19 cellular contexts compared by ENCODE assay signal in the genomic region with DNA sequence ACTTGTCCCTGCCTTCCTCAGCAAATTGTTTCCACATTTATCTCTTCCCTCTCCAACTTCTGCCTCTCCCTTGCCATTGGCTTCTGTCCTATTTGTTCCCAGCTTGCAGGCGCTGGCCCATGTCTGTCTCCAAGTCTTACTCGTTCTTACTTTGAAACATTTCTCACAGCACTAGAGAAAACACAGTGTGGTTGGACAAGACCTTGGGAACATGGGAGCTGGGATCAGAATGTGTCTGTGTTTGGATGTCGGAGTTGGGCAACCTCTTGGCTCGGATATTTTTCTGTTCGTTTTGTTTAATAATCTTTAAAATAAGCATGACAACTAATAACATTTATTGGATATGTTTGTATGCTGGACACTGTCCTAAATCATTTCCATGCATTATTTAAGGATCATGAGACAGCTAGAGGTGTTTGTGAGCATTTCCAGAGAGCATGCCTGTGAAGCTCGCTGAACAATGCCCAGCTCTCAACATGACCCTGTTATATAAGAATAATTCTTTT. TPM values are rescaled to one million over a fixed set of nuclear protein-coding genes. Genes with fewer than 3 reads are reported as not detected.
DNase-seq lines count a peak whose midpoint lies in the region; ATAC-seq, FAIRE-seq and TF ChIP-seq lines count a peak whose summit lies in the region.
"Had no signal": no experiment of that assay in that cellular context is flagged by ENCODE, and none has a peak within 500 bp of the region (broad histone marks: within the 10 kb centered on the region; RNA-seq: fewer than 3 reads in every experiment).

No MANE protein-coding gene starts in this region.

- peak overlapping the region; percentile 63 for H3K27ac ChIP-seq in K562 (ENCODE audit: extremely low read depth, low read depth, low read length)
- H3K27ac ChIP-seq: BLaER1, vagina had no signal

- no peak for TF ChIP-seq RAD21 in K562 (CRISPR knock-in tag; conservative IDR thresholded peaks at IDR 0.05 in 1 of 2, IDR thresholded peaks at IDR 0.05 in 1 of 2)

- in situ Hi-C loops in K562 (cut with MboI): loop anchor here (5.0 kb wide), 1 partner anchor 68 kb away; no protein-coding TSS in a partner anchor

- no peak for TF ChIP-seq EP300 in K562 (IDR thresholded peaks at IDR 0.05; ENCODE audit: low read length)

- peak overlapping the region; percentile 2 to 8; a peak in 3 of 4 replicates for H3K9ac ChIP-seq in K562 (ENCODE audit: insufficient read depth in 1 of 2, low read depth in 2 of 2, low read length in 2 of 2)
- H3K9ac ChIP-seq: BLaER1 had no signal

- H3K9me1 ChIP-seq in K562 (ENCODE audit: control insufficient read depth, insufficient read depth, low read length): no peaks in the 10 kb centered on the region

- no peak for FAIRE-seq in K562 (lab: Jason Lieb, UNC)
- FAIRE-seq: GM12891 had no signal

- H3K4me1 ChIP-seq in K562 (replicated peaks in 1 of 2; ENCODE audit: control insufficient read depth in 2 of 2, insufficient read depth in 2 of 2, low read length in 2 of 2): peaks cover 27 to 57% of the 10 kb centered on the region in 2 experiments

- H2AFZ ChIP-seq in K562 (ENCODE audit: low read depth, low read length): peak overlapping the region; percentile 92

- no peaks in the 10 kb centered on the region for H3K36me3 ChIP-seq in K562 (ENCODE audit: control insufficient read depth, insufficient read depth, low read length)
- H3K36me3 ChIP-seq: BLaER1, vagina had no signal

- TF ChIP-seq CTCF in K562 (IDR thresholded peaks at IDR 0.05 in 2 of 3, conservative IDR thresholded peaks at IDR 0.05 in 1 of 3; ENCODE audit: insufficient read depth in 2 of 3, low read depth in 1 of 3, low read length in 3 of 3): no peak

- DNase-seq in EH (ENCODE audit: low read depth) (peak; percentile 59), K562 (ENCODE audit: extremely low read depth in 1 of 4, low spot score in 3 of 4) (no peak), hepatic stellate cell (ENCODE audit: low spot score) (peak; percentile 28), sciatic nerve (ENCODE audit: low spot score) (no peak), NCI-H1436 (lab: John Stamatoyannopoulos, UW) (no peak), SHP77 (lab: John Stamatoyannopoulos, UW) (no peak)
- DNase-seq in stimulated activated naive CD8-positive, alpha-beta T cell treated with anti-CD3 and anti-CD28 coated beads, Interleukin-15, Interleukin-2, amounts not matched to agents 100 U/mL and 50 U/mL, for 24 hours: no peak
- DNase-seq in activated T-cell treated with anti-CD3 and anti-CD28 coated beads, Interleukin-2, amount 50 U/mL, for 1 hour: no peak
- DNase-seq: activated gamma-delta T cell; DMS79; effector CD8-positive, alpha-beta T cell; hippocampal formation; Kasumi-1; NCI-H187 treated with DMSO at 0.1 percent for 48 hours; posterior cingulate gyrus; stimulated activated CD4-positive, alpha-beta T cell treated with anti-CD3 and anti-CD28 coated beads, Interleukin-1b, Interleukin-23, amount 100 ng/mL, for 48 hours had no signal

- no peak for TF ChIP-seq POLR2A in K562 (conservative IDR thresholded peaks at IDR 0.05)

- no peaks in the 10 kb centered on the region for H3K27me3 ChIP-seq in K562 (ENCODE audit: control insufficient read depth in 2 of 2, insufficient read depth in 2 of 2, low read length in 2 of 2)
- H3K27me3 ChIP-seq: BLaER1, vagina had no signal

- POLR2A ChIA-PET in K562 (lab: Yijun Ruan, JAX): interaction anchor here (0.7 to 1.6 kb wide), 3 partner anchors 12 to 28 kb away, joined by 3 to 8 read pairs (median 4); no protein-coding TSS in a partner anchor

- no peaks in the 10 kb centered on the region for H4K20me1 ChIP-seq in K562 (replicated peaks; ENCODE audit: control insufficient read depth, insufficient read depth, low read length)
- H4K20me1 ChIP-seq: BLaER1 had no signal

- CTCF ChIA-PET in K562 (lab: Yijun Ruan, JAX; ENCODE audit: low intra/inter-chr PET ratio): no interaction called here

- H3K9me3 ChIP-seq in K562 (replicated peaks; ENCODE audit: control insufficient read depth, insufficient read depth, low read depth, low read length): 0 out of 2 replicates have a peak, but pooled peaks cover 2% of the 10 kb centered on the region
- H3K9me3 ChIP-seq: BLaER1, vagina had no signal

- H3K4me3 ChIP-seq in K562: no peak overlapping the region
- H3K4me3 ChIP-seq: BLaER1, vagina had no signal

- H3K79me2 ChIP-seq in K562 (ENCODE audit: control insufficient read depth, insufficient read depth, low read length): peaks cover 7% of the 10 kb centered on the region

- BruUV-seq in K562 (replicated peaks; lab: Mats Ljungman, UMichigan): no TSS peak

- no peak overlapping the region for H3K4me2 ChIP-seq in K562 (ENCODE audit: insufficient read depth, low read length)
- H3K4me2 ChIP-seq: BLaER1 had no signal

- intact Hi-C loops in K562 (cut with micrococcal nuclease): loop anchor here (10.0 kb wide), 1 partner anchor 135 kb away; the partner anchor contains the start of gene PSMG1
- intact Hi-C loops in sciatic nerve (cut with DNase I): no loop called here

- WGBS in K562 (ENCODE audit: insufficient coverage, low coverage, missing lambda C conversion rate): 49% methylated on average over 6 of the region's 6 CpGs

- ATAC-seq in K562 (no peak), sciatic nerve (peak; percentile 63)
- ATAC-seq in stimulated activated naive CD8-positive, alpha-beta T cell treated with anti-CD3 and anti-CD28 coated beads, Interleukin-15, Interleukin-2, amounts not matched to agents 100 U/mL and 50 U/mL, for 24 hours: no peak

TF ChIP-seq in K562, 482 proteins besides CTCF, POLR2A, EP300 and RAD21 (continues in another document):
- TF ChIP-seq, protein P1, sequence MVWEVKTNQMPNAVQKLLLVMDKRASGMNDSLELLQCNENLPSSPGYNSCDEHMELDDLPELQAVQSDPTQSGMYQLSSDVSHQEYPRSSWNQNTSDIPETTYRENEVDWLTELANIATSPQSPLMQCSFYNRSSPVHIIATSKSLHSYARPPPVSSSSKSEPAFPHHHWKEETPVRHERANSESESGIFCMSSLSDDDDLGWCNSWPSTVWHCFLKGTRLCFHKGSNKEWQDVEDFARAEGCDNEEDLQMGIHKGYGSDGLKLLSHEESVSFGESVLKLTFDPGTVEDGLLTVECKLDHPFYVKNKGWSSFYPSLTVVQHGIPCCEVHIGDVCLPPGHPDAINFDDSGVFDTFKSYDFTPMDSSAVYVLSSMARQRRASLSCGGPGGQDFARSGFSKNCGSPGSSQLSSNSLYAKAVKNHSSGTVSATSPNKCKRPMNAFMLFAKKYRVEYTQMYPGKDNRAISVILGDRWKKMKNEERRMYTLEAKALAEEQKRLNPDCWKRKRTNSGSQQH (CRISPR knock-in tag; IDR thresholded peaks at IDR 0.05): peak; percentile 57; the same call in 1 of the 2 replicates
- TF ChIP-seq ELF4 (CRISPR knock-in tag; IDR thresholded peaks at IDR 0.05) (0 out of 2 replicates have a peak, but pooled peaks have one; percentile 8), GTF2B (IDR thresholded peaks at IDR 0.05; ENCODE audit: extremely low read depth, insufficient read length) (no peak), ZNF717 (CRISPR knock-in tag; IDR thresholded peaks at IDR 0.05) (no peak), ZFP1 (CRISPR knock-in tag; IDR thresholded peaks at IDR 0.05) (no peak), HMG20B (CRISPR knock-in tag; IDR thresholded peaks at IDR 0.05) (no peak)

RNA-seq across cellular contexts. Expression of gene BRWD1, which starts 5.9 kb away (rescaled TPM):
- 104 and 356 TPM in 2 replicates for total RNA-seq in K562 (2011; cell fraction: chromatin; rRNA removed; ENCODE audit: low replicate concordance)
- 54.4 and 64.3 TPM in 2 replicates for total RNA-seq in K562 (2011; cell fraction: nucleolus; rRNA removed)
- total RNA-seq in K562 (2011; cell fraction: nucleoplasm; rRNA removed): 179 and 274 TPM in 2 replicates
- total RNA-seq in K562 (2014; rRNA removed) (29.8 and 34.1 TPM in 2 replicates), K562 (2014; rRNA removed; fragmentation: Illumina TruSeq; extraction: Trizol) (60.2 and 70.5 TPM in 2 replicates), K562 (2015; rRNA removed; fragmentation: Illumina TruSeq; extraction: Trizol) (45.4 and 48.3 TPM in 2 replicates), K562 (2021) (40.5 and 42.4 TPM in 2 replicates), sciatic nerve (71.6 TPM)
- polyA plus RNA-seq in K562 (2011; rRNA removed) (27.8 and 39.5 TPM in 2 replicates), K562 (2014; fragmentation: Illumina TruSeq; extraction: Trizol) (23.0 and 25.3 TPM in 2 replicates), K562 (2014; fragmentation: Nextera tagmentation; extraction: Ambion mirVana) (10 to 100 TPM; 10.1 to 11.2 TPM), K562 (2014; rRNA removed) (22.9 and 28.0 TPM in 2 replicates)
- polyA plus RNA-seq in K562 (2011; cell fraction: cytosol; rRNA removed): 9.7 and 20.5 TPM in 2 replicates
- polyA plus RNA-seq in K562 (2011; cell fraction: nucleus; rRNA removed): 26.0 and 35.2 TPM in 2 replicates
- polyA plus RNA-seq in K562 (2012): 17.7 and 21.7 TPM in 2 replicates
- polyA minus RNA-seq in K562 (2011; rRNA and poly(A)+ RNA removed): 152 and 172 TPM in 2 replicates
- 28.8 and 35.4 TPM in 2 replicates for polyA minus RNA-seq in K562 (2011; cell fraction: cytosol; rRNA and poly(A)+ RNA removed)
- polyA minus RNA-seq in K562 (2011; cell fraction: nucleus; rRNA and poly(A)+ RNA removed): 123 and 195 TPM in 2 replicates

RNA-seq across cellular contexts. Expression of gene HMGN1, which starts 29.6 kb away (rescaled TPM):
- total RNA-seq in K562 (2011; cell fraction: chromatin; rRNA removed; ENCODE audit: low replicate concordance): 108 and 251 TPM in 2 replicates
- total RNA-seq in K562 (2011; cell fraction: nucleolus; rRNA removed): 84.9 and 94.7 TPM in 2 replicates
- total RNA-seq in K562 (2011; cell fraction: nucleoplasm; rRNA removed): 175 and 253 TPM in 2 replicates
- total RNA-seq in K562 (2014; rRNA removed) (440 and 497 TPM in 2 replicates), K562 (2014; rRNA removed; fragmentation: Illumina TruSeq; extraction: Trizol) (567 and 664 TPM in 2 replicates), K562 (2015; rRNA removed; fragmentation: Illumina TruSeq; extraction: Trizol) (577 and 626 TPM in 2 replicates), K562 (2021) (524 and 567 TPM in 2 replicates), sciatic nerve (116 TPM)
- polyA plus RNA-seq in K562 (2011; rRNA removed) (329 and 455 TPM in 2 replicates), K562 (2014; fragmentation: Illumina TruSeq; extraction: Trizol) (478 and 498 TPM in 2 replicates), K562 (2014; fragmentation: Nextera tagmentation; extraction: Ambion mirVana) (100 to 1,000 TPM; 124 to 158 TPM), K562 (2014; rRNA removed) (539 and 577 TPM in 2 replicates)
- polyA plus RNA-seq in K562 (2011; cell fraction: cytosol; rRNA removed): 77.8 and 235 TPM in 2 replicates
- 298 and 403 TPM in 2 replicates for polyA plus RNA-seq in K562 (2011; cell fraction: nucleus; rRNA removed)
- 541 and 564 TPM in 2 replicates for polyA plus RNA-seq in K562 (2012)
- 224 and 259 TPM in 2 replicates for polyA minus RNA-seq in K562 (2011; rRNA and poly(A)+ RNA removed)
- polyA minus RNA-seq in K562 (2011; cell fraction: cytosol; rRNA and poly(A)+ RNA removed): 123 and 142 TPM in 2 replicates
- 91.1 and 169 TPM in 2 replicates for polyA minus RNA-seq in K562 (2011; cell fraction: nucleus; rRNA and poly(A)+ RNA removed)

Comparison
In these comparisons a context has a peak if more than half of its experiments do, and no peak if none do; other contexts are left out.
1. DNase-seq: peak in EH (single experiment) and hepatic stellate cell (single experiment); none in K562 (0 of 4), sciatic nerve (single experiment), NCI-H1436 (single experiment), SHP77 (0 of 2), stimulated activated naive CD8-positive, alpha-beta T cell treated with anti-CD3 and anti-CD28 coated beads, Interleukin-15, Interleukin-2, amounts not matched to agents 100 U/mL and 50 U/mL, for 24 hours (single experiment) and activated T-cell treated with anti-CD3 and anti-CD28 coated beads, Interleukin-2, amount 50 U/mL, for 1 hour (single experiment).